ENCODE assay signal across 8 cellular contexts in genomic region chr16:424033-424622, GRCh38. TPM values are rescaled to one million over a fixed set of nuclear protein-coding genes. Genes with fewer than 3 reads are reported as not detected.
DNase-seq lines count a peak whose midpoint lies in the region; ATAC-seq and TF ChIP-seq lines count a peak whose summit lies in the region.

No MANE protein-coding gene starts in this region.

- TF ChIP-seq POLR2A in erythroblast (IDR thresholded peaks at IDR 0.05; ENCODE audit: low read length): no peak

- no peaks in the 10 kb centered on the region for H3K9me3 Mint-ChIP-seq in activated T-cell treated with anti-CD3 and anti-CD28 coated beads, Interleukin-2, amount 50 U/mL, for 4 hours

- peaks cover 29% of the 10 kb centered on the region for H3K4me1 Mint-ChIP-seq in activated T-cell treated with anti-CD3 and anti-CD28 coated beads, Interleukin-2, amount 50 U/mL, for 4 hours (ENCODE audit: low read depth)

- H3K36me3 Mint-ChIP-seq in activated T-cell treated with anti-CD3 and anti-CD28 coated beads, Interleukin-2, amount 50 U/mL, for 4 hours (ENCODE audit: insufficient read depth): peaks cover 3% of the 10 kb centered on the region

- DNase-seq in activated T-cell treated with anti-CD3 and anti-CD28 coated beads, Interleukin-2, amount 50 U/mL, for 4 hours: no peak
- no peak for DNase-seq in activated T-cell treated with anti-CD3 and anti-CD28 coated beads, Interleukin-2, amount 50 U/mL, for 1 hour
- DNase-seq in SW 1271 (lab: John Stamatoyannopoulos, UW) (peak; percentile 64 to 86), erythroblast (lab: John Stamatoyannopoulos, UW) (peak; percentile 29 to 41), myocyte (ENCODE audit: low read depth) (peak; percentile 98), NCI-H748 treated with DMSO at 0.1 percent for 48 hours (lab: John Stamatoyannopoulos, UW) (no peak)

- peak overlapping the region; percentile 85 for H3K4me3 Mint-ChIP-seq in activated T-cell treated with anti-CD3 and anti-CD28 coated beads, Interleukin-2, amount 50 U/mL, for 4 hours

- no peaks in the 10 kb centered on the region for H3K27me3 Mint-ChIP-seq in activated T-cell treated with anti-CD3 and anti-CD28 coated beads, Interleukin-2, amount 50 U/mL, for 4 hours (ENCODE audit: low read depth)

- ATAC-seq in activated T-cell treated with anti-CD3 and anti-CD28 coated beads, Interleukin-2, amount 50 U/mL, for 4 hours: no peak
- no peak for ATAC-seq in GM21381 (IDR thresholded peaks at IDR 0.05; ENCODE audit: unreplicated experiment)
- no peak for ATAC-seq in HG02678 (IDR thresholded peaks at IDR 0.05; ENCODE audit: unreplicated experiment)

RNA-seq across cellular contexts. Expression of gene RAB11FIP3, which starts 1.3 kb away (rescaled TPM):
- total RNA-seq in activated T-cell treated with anti-CD3 and anti-CD28 coated beads, Interleukin-2, amount 50 U/mL, for 4 hours: 10 to 100 TPM; 28.2 to 31.3 (median 28.8) TPM
- total RNA-seq in myocyte: 114 and 126 TPM in 2 replicates
- polyA plus RNA-seq in myocyte (2012): 71.0 TPM

RNA-seq across cellular contexts. Expression of gene DECR2, which starts 22.4 kb away (rescaled TPM):
- total RNA-seq in activated T-cell treated with anti-CD3 and anti-CD28 coated beads, Interleukin-2, amount 50 U/mL, for 4 hours: 10 to 100 TPM; 16.9 to 19.1 (median 17.8) TPM
- 27.1 and 28.6 TPM in 2 replicates for total RNA-seq in myocyte
- 20.8 TPM for polyA plus RNA-seq in myocyte (2012)

RNA-seq across cellular contexts. Expression of gene NME4, which starts 27.1 kb away (rescaled TPM):
- total RNA-seq in activated T-cell treated with anti-CD3 and anti-CD28 coated beads, Interleukin-2, amount 50 U/mL, for 4 hours: 10 to 100 TPM; 46.1 to 78.9 (median 52.7) TPM
- total RNA-seq in myocyte: 50.3 and 59.1 TPM in 2 replicates
- 219 TPM for polyA plus RNA-seq in myocyte (2012)

RNA-seq across cellular contexts. Expression of gene PGAP6, which starts 42.4 kb away (rescaled TPM):
- total RNA-seq in activated T-cell treated with anti-CD3 and anti-CD28 coated beads, Interleukin-2, amount 50 U/mL, for 4 hours: 10 to 100 TPM; 33.4 to 39.1 (median 34.0) TPM
- total RNA-seq in myocyte: 48.1 and 53.4 TPM in 2 replicates
- polyA plus RNA-seq in myocyte (2012): 119 TPM

RNA-seq across cellular contexts. Expression of gene MRPL28, which starts 53.8 kb away (rescaled TPM):
- 100 to 1,000 TPM; 124 to 136 (median 128) TPM for total RNA-seq in activated T-cell treated with anti-CD3 and anti-CD28 coated beads, Interleukin-2, amount 50 U/mL, for 4 hours
- 103 and 112 TPM in 2 replicates for total RNA-seq in myocyte
- polyA plus RNA-seq in myocyte (2012): 110 TPM

Comparison
In these comparisons a context has a peak if more than half of its experiments do, and no peak if none do; other contexts are left out.
1. DNase-seq: peak in SW 1271 (2 of 2), erythroblast (2 of 2) and myocyte (single experiment); none in activated T-cell treated with anti-CD3 and anti-CD28 coated beads, Interleukin-2, amount 50 U/mL, for 4 hours (single experiment), activated T-cell treated with anti-CD3 and anti-CD28 coated beads, Interleukin-2, amount 50 U/mL, for 1 hour (single experiment) and NCI-H748 treated with DMSO at 0.1 percent for 48 hours (single experiment).